ENCODE assay signal across 8 cellular contexts in genomic region chr22:37675930-37676571, GRCh38. TPM values are rescaled to one million over a fixed set of nuclear protein-coding genes. Genes with fewer than 3 reads are reported as not detected.
DNase-seq lines count a peak whose midpoint lies in the region; ATAC-seq and TF ChIP-seq lines count a peak whose summit lies in the region.

No MANE protein-coding gene starts in this region.

- H3K27me3 ChIP-seq in upper lobe of left lung = no peaks in the 10 kb centered on the region

- WGBS in upper lobe of left lung, 2 donors = 15 to 17% methylated on average over 7 to 13 of the region's 13 CpGs

- no peaks in the 10 kb centered on the region for H3K9me2 ChIP-seq in OCI-LY7 (ENCODE audit: insufficient read depth, low read length)

- DNase-seq in EH (ENCODE audit: low read depth) (peak; percentile 47), OCI-LY7 (ENCODE audit: low spot score) (peak; percentile 13), caudate nucleus (lab: John Stamatoyannopoulos, UW) (peak in 14 of 61 donors; percentile 3 to 43 (median 15)), medulla oblongata (ENCODE audit: extremely low spot score) (peak; percentile 66), upper lobe of left lung (peak in 1 of 2 donors; percentile 45), AG08395 (ENCODE audit: low spot score) (no peak)

- no peak for TF ChIP-seq POLR2A in upper lobe of left lung (IDR thresholded peaks at IDR 0.05)

- H3K27ac ChIP-seq in OCI-LY7 (ENCODE audit: low read depth, low read length, poor library complexity, severe bottlenecking) (peak overlapping the region; percentile 80), caudate nucleus (ENCODE audit: low read depth, low read length) (peak overlapping the region; percentile 97), upper lobe of left lung (peak overlapping the region; percentile 87 to 97 (median 94))

- intact Hi-C loops in OCI-LY7 (cut with micrococcal nuclease; ENCODE audit: unreplicated experiment) = loop anchor here (5.0 kb wide), 1 partner anchor 69 kb away; the partner anchor contains the start of gene GGA1

- no peaks in the 10 kb centered on the region for H4K20me1 ChIP-seq in OCI-LY7 (ENCODE audit: insufficient read depth, low read length)

- no peak for TF ChIP-seq CTCF in OCI-LY7 (conservative IDR thresholded peaks at IDR 0.05; ENCODE audit: low read length)
- no peak for TF ChIP-seq CTCF in upper lobe of left lung (IDR thresholded peaks at IDR 0.05)

- H3K9me3 ChIP-seq in OCI-LY7 (ENCODE audit: low read length) (no peaks in the 10 kb centered on the region), upper lobe of left lung (no peaks in the 10 kb centered on the region)

- H2AFZ ChIP-seq in OCI-LY7 (ENCODE audit: low read length) = peak overlapping the region; percentile 53; the same call in 1 of the 2 replicates

- H3K4me2 ChIP-seq in OCI-LY7 (ENCODE audit: low read length) = peak overlapping the region; percentile 88

- H3K4me1 ChIP-seq in OCI-LY7 (ENCODE audit: insufficient read depth, low read length, poor library complexity, severe bottlenecking) (peaks cover 45% of the 10 kb centered on the region), upper lobe of left lung (peaks cover 38 to 54% (median 46%) of the 10 kb centered on the region in 4 donors)

- H3K36me3 ChIP-seq in OCI-LY7 (ENCODE audit: insufficient read depth, low read length) (no peaks in the 10 kb centered on the region), upper lobe of left lung (peaks cover 0 to 24% (median 13%) of the 10 kb centered on the region in 4 donors)

- TF ChIP-seq EP300 in upper lobe of left lung (IDR thresholded peaks at IDR 0.05) = no peak

- no TSS peak for BruUV-seq in OCI-LY7 (replicated peaks; lab: Mats Ljungman, UMichigan)

- peak in 1 of 2 donors; percentile 0 for ATAC-seq in upper lobe of left lung (ENCODE audit: low FRiP score in 2 of 2)
- ATAC-seq in HG03342 (IDR thresholded peaks at IDR 0.05; ENCODE audit: unreplicated experiment) = no peak
- no peak for ATAC-seq in GM18520 (IDR thresholded peaks at IDR 0.05; ENCODE audit: unreplicated experiment)

- H3K4me3 ChIP-seq in OCI-LY7 (ENCODE audit: low read depth, low read length, poor library complexity, severe bottlenecking) (peak overlapping the region; percentile 63), upper lobe of left lung (peak overlapping the region; percentile 50 to 66 (median 57))

- CTCF ChIA-PET in OCI-LY7 (lab: Charles Lee; ENCODE audit: unreplicated experiment) = interaction anchor here (0.6 kb wide), 1 partner anchor 138 kb away, joined by 5 read pairs; no protein-coding TSS in a partner anchor

- POLR2A ChIA-PET in OCI-LY7 (lab: Charles Lee) = interaction anchor here (1.1 to 2.0 kb wide), 3 partner anchors 10 to 18 kb away, joined by 3 to 5 read pairs (median 3); partner anchors contain the start of genes NOL12 and PDXP

- no peaks in the 10 kb centered on the region for H3K79me2 ChIP-seq in OCI-LY7 (ENCODE audit: insufficient read depth, low read depth, low read length)

RNA-seq across cellular contexts. Expression of gene LGALS1, which starts 0.6 kb away (rescaled TPM):
- total RNA-seq in OCI-LY7 (2014; rRNA removed; shearing (Covaris generic)) = 85.8 and 93.1 TPM in 2 replicates
- total RNA-seq in OCI-LY7 (2022) (57.2 and 57.3 TPM in 2 replicates), upper lobe of left lung (100 to 1,000 TPM; 125 to 750 (median 400) TPM)

RNA-seq across cellular contexts. Expression of gene NOL12, which starts 10.1 kb away (rescaled TPM):
- total RNA-seq in OCI-LY7 (2014; rRNA removed; shearing (Covaris generic)) = 64.6 and 79.0 TPM in 2 replicates
- total RNA-seq in OCI-LY7 (2022) (58.6 and 62.3 TPM in 2 replicates), upper lobe of left lung (10 to 100 TPM; 23.5 to 89.1 (median 26.7) TPM)

RNA-seq across cellular contexts. Expression of gene PDXP, which starts 17.5 kb away (rescaled TPM):
- total RNA-seq in OCI-LY7 (2014; rRNA removed; shearing (Covaris generic)) = 50.0 and 61.2 TPM in 2 replicates
- 54.0 and 55.8 TPM in 2 replicates for total RNA-seq in OCI-LY7 (2022)
- total RNA-seq in upper lobe of left lung = 10 to 100 TPM in 1 of 6 donors, 1 to 10 TPM in 5; 2.1 to 11.1 (median 8.7) TPM

RNA-seq across cellular contexts. Expression of gene TRIOBP, which starts 20.8 kb away (rescaled TPM):
- 24.4 and 31.6 TPM in 2 replicates for total RNA-seq in OCI-LY7 (2014; rRNA removed; shearing (Covaris generic))
- total RNA-seq in OCI-LY7 (2022) (30.6 and 31.1 TPM in 2 replicates), upper lobe of left lung (100 to 1,000 TPM in 4 of 6 donors, 10 to 100 TPM in 2; 76.5 to 151 (median 113) TPM)

RNA-seq across cellular contexts. Expression of gene SH3BP1, which starts 36.6 kb away (rescaled TPM):
- total RNA-seq in OCI-LY7 (2014; rRNA removed; shearing (Covaris generic)) = 15.3 and 18.3 TPM in 2 replicates
- total RNA-seq in OCI-LY7 (2022) (44.4 and 48.4 TPM in 2 replicates), upper lobe of left lung (10 to 100 TPM; 11.4 to 58.7 (median 31.1) TPM)

Comparison
In these comparisons a context has a peak if more than half of its experiments do, and no peak if none do; other contexts are left out.
1. RNA of gene PDXP, which starts 17.5 kb away (total RNA-seq): 50.0 to 61.2 TPM in OCI-LY7; 2.1 to 11.1 TPM in upper lobe of left lung; every median in the first group is over 4 times any median in the second.
2. Peak in every context shown above with its lines, with median percentiles within 50 percentile points of each other: H3K27ac ChIP-seq.